9 cellular contexts compared by ENCODE assay signal in the genomic region with DNA sequence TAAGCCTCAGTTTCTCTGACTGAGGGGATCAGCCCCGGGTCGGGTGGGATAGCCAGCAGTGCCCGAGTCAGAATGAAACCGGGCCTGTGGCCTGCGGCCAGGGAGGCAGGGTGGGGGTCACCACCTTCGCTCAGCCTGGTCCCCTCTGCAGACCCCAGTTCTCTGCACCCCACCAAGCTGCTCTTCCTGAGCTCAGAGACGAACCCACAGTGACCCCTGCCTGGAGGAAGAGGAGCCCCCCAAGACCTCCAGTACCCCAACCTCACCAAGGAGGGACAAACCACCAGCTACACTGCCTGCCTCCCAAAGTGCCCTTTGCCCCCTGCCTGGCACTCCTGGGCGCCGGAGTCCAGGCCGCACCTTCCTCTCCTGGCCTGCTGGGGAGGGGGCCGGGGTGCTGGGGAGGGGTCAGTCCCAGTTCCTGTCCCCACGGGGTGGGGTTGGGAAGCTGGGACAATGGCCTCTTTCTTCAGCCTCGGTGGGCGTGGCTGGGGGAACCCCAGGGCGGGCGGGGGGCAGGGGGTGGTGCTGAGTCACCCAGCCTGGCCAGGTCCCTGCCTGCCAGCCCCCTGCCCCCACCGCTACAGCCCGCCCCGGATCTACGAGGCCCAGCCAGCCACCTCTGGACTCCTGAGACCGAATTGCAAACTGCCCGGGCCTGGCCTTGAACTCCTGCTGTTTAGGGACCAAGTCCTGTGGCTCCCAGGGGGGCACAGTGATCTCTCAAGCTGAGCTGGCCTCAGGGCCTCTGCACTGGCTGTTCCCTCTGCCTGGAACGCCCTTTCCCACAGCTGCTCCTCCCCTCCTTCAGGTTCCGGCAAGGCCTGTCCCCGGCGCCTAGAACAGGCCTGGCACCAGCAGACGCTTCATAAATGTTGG. TPM values are rescaled to one million over a fixed set of nuclear protein-coding genes. Genes with fewer than 3 reads are reported as not detected.
DNase-seq lines count a peak whose midpoint lies in the region; ATAC-seq, FAIRE-seq and TF ChIP-seq lines count a peak whose summit lies in the region.
"Had no signal": no experiment of that assay in that cellular context is flagged by ENCODE, and none has a peak within 500 bp of the region (broad histone marks: within the 10 kb centered on the region; RNA-seq: fewer than 3 reads in every experiment).

No MANE protein-coding gene starts in this region.

- no peak overlapping the region for H4K91ac ChIP-seq in H1 (replicated peaks; ENCODE audit: insufficient read length, low read length)

- H3K4me1 ChIP-seq in A549 (peaks cover 27% of the 10 kb centered on the region), H1 (replicated peaks in 1 of 4; ENCODE audit: control insufficient read depth in 3 of 4, insufficient read depth in 4 of 4, low read length in 3 of 4) (peaks cover 0 to 4% (median 1%) of the 10 kb centered on the region in 4 experiments; a peak in 2 of 7 replicates)
- peaks cover 0 to 11% of the 10 kb centered on the region in 2 donors for H3K4me1 ChIP-seq in naive thymus-derived CD4-positive, alpha-beta T cell (ENCODE audit: control insufficient read depth in 2 of 2, insufficient read depth in 2 of 2, low read length in 2 of 2)

- ATAC-seq in A549 (peak; percentile 73 to 79), GM21528 (IDR thresholded peaks at IDR 0.05; ENCODE audit: low FRiP score, unreplicated experiment) (no peak), HG02938 (IDR thresholded peaks at IDR 0.05; ENCODE audit: unreplicated experiment) (no peak), GM19397 (IDR thresholded peaks at IDR 0.05; ENCODE audit: unreplicated experiment) (no peak)
- peak; percentile 76 for ATAC-seq in naive thymus-derived CD4-positive, alpha-beta T cell

- H4K5ac ChIP-seq in H1 (ENCODE audit: insufficient read length, low read depth, low read length) = no peak overlapping the region

- no peak overlapping the region for H3K18ac ChIP-seq in H1 (ENCODE audit: extremely low read depth, low read length)

- H3K23ac ChIP-seq in H1 (ENCODE audit: insufficient read length) = no peak overlapping the region

- TF ChIP-seq EP300 in A549 (IDR thresholded peaks at IDR 0.05) (0 out of 5 replicates have a peak, but pooled peaks of 1 of the 2 experiments have one; percentile 28), H1 (IDR thresholded peaks at IDR 0.05; ENCODE audit: borderline replicate concordance in 1 of 2, low read depth in 2 of 2, low read length in 2 of 2) (no peak)

- TF ChIP-seq POLR2A in A549 (IDR thresholded peaks at IDR 0.05; ENCODE audit: low read length) = no peak
- TF ChIP-seq POLR2A in NB4 (IDR thresholded peaks at IDR 0.05; ENCODE audit: extremely low read depth, insufficient read length) = no peak
- TF ChIP-seq POLR2A in H1 (IDR thresholded peaks at IDR 0.05; ENCODE audit: control extremely low read depth in 1 of 2, low read depth in 2 of 2, low read length in 2 of 2) = no peak

- H3K27me3 Mint-ChIP-seq in naive thymus-derived CD4-positive, alpha-beta T cell = no peaks in the 10 kb centered on the region

- H3K27ac Mint-ChIP-seq in naive thymus-derived CD4-positive, alpha-beta T cell = peak overlapping the region in 4 of 9 donors; percentile 32 to 49 (median 37)

- peak overlapping the region; percentile 92 to 94 for H3K27ac ChIP-seq in A549
- no peak overlapping the region; the same call in 1 of the 2 replicates for H3K27ac ChIP-seq in H1 (ENCODE audit: low read depth, low read length)
- no peak overlapping the region for H3K27ac ChIP-seq in naive thymus-derived CD4-positive, alpha-beta T cell (ENCODE audit: low read depth, low read length)
- H3K27ac ChIP-seq: C4-2B had no signal

- DNase-seq in A549 (ENCODE audit: low read depth in 1 of 2, low spot score in 1 of 2) = peak in 1 of 2 experiments; percentile 76
- peak; percentile 73 for DNase-seq in NB4 (ENCODE audit: low read depth)
- DNase-seq in H1 (ENCODE audit: low read depth in 1 of 2, low spot score in 2 of 2) = no peak
- no peak for DNase-seq in naive thymus-derived CD4-positive, alpha-beta T cell
- no peak for DNase-seq in NCI-H2029 (lab: John Stamatoyannopoulos, UW)

- no peak overlapping the region for H3K56ac ChIP-seq in H1 (replicated peaks; ENCODE audit: insufficient read length, low read depth, low read length)

- H2BK20ac ChIP-seq in H1 (ENCODE audit: low read length) = no peak overlapping the region

- H3K79me2 ChIP-seq in H1 (ENCODE audit: control insufficient read depth in 1 of 2, insufficient read depth in 2 of 2, low read length in 2 of 2) = peaks cover 3 to 48% of the 10 kb centered on the region in 2 experiments; a peak in 2 of 4 replicates

- TF ChIP-seq RAD21 in A549 (conservative IDR thresholded peaks at IDR 0.05 in 1 of 2, IDR thresholded peaks at IDR 0.05 in 1 of 2) (no peak), H1 (IDR thresholded peaks at IDR 0.05 in 1 of 2, conservative IDR thresholded peaks at IDR 0.05 in 1 of 2; ENCODE audit: low read depth in 2 of 2, low read length in 2 of 2) (no peak)

- WGBS in A549 (ENCODE audit: missing lambda C conversion rate) = 21% methylated on average over 6 of the region's 27 CpGs
- WGBS in H1 (ENCODE audit: extremely low coverage in 1 of 2, insufficient coverage in 1 of 2, insufficient read length in 1 of 2, insufficient replicate concordance in 2 of 2, low coverage in 1 of 2, low lambda C conversion rate in 2 of 2, missing lambda C conversion rate in 1 of 2), 2 experiments = 91% methylated on average over 13 of the region's 27 CpGs; no CpG with 5 or more reads in 1 of the 2 experiments

- peaks cover 29 to 45% (median 38%) of the 10 kb centered on the region in 7 donors for H3K4me1 Mint-ChIP-seq in naive thymus-derived CD4-positive, alpha-beta T cell

- peak overlapping the region in 3 of 10 donors; percentile 18 to 49 (median 38) for H3K4me3 Mint-ChIP-seq in naive thymus-derived CD4-positive, alpha-beta T cell

- no peak overlapping the region for H2AK5ac ChIP-seq in H1 (ENCODE audit: low read depth, low read length)

- no peaks in the 10 kb centered on the region for H3K9me3 ChIP-seq in A549
- H3K9me3 ChIP-seq in H1 (ENCODE audit: insufficient read depth in 2 of 2, low read depth in 1 of 2, low read length in 1 of 2) = no peaks in the 10 kb centered on the region
- H3K9me3 ChIP-seq in naive thymus-derived CD4-positive, alpha-beta T cell (ENCODE audit: control insufficient read depth in 2 of 3, low read length in 3 of 3) = no peaks in the 10 kb centered on the region

- no peak overlapping the region for H3K14ac ChIP-seq in H1 (ENCODE audit: insufficient read length)

- no peak overlapping the region for H2BK15ac ChIP-seq in H1 (ENCODE audit: low read length)

- peaks cover 2 to 32% (median 15%) of the 10 kb centered on the region in 4 experiments for H3K36me3 ChIP-seq in H1 (ENCODE audit: control insufficient read depth in 2 of 4, insufficient read depth in 4 of 4, low read length in 3 of 4)
- H3K36me3 ChIP-seq in naive thymus-derived CD4-positive, alpha-beta T cell (ENCODE audit: control insufficient read depth in 2 of 3, insufficient read depth in 3 of 3, low read length in 3 of 3) = peaks cover 5 to 68% (median 16%) of the 10 kb centered on the region in 3 experiments

- no peaks in the 10 kb centered on the region for H3K27me3 ChIP-seq in H1 (replicated peaks in 1 of 4; ENCODE audit: control insufficient read depth in 3 of 4, extremely low read depth in 1 of 4, insufficient read depth in 3 of 4, low read length in 3 of 4)
- no peaks in the 10 kb centered on the region for H3K27me3 ChIP-seq in naive thymus-derived CD4-positive, alpha-beta T cell (ENCODE audit: control insufficient read depth in 2 of 2, insufficient read depth in 2 of 2, low read length in 2 of 2)

- H4K20me1 ChIP-seq in H1 (replicated peaks in 1 of 2; ENCODE audit: control insufficient read depth in 1 of 2, insufficient read depth in 2 of 2, low read length in 2 of 2) = peaks cover 31 to 45% of the 10 kb centered on the region in 2 experiments

- H3K4me3 ChIP-seq in A549 (peak overlapping the region; percentile 35), NB4 (ENCODE audit: low read depth, low read length) (no peak overlapping the region), H1 (ENCODE audit: extremely low read depth in 1 of 4, insufficient read depth in 2 of 4, low read depth in 3 of 4, low read length in 4 of 4) (no peak overlapping the region)
- H3K4me3 ChIP-seq in naive thymus-derived CD4-positive, alpha-beta T cell (ENCODE audit: low read length) = no peak overlapping the region

- no peak for TF ChIP-seq CTCF in A549 (IDR thresholded peaks at IDR 0.05)
- TF ChIP-seq CTCF in NB4 (IDR thresholded peaks at IDR 0.05; ENCODE audit: low read depth, low read length) = no peak
- no peak for TF ChIP-seq CTCF in H1 (IDR thresholded peaks at IDR 0.05; ENCODE audit: control extremely low read depth in 1 of 3, insufficient read depth in 1 of 3, low read depth in 1 of 3, low read length in 3 of 3)

- no peak overlapping the region for H3K9ac ChIP-seq in H1 (replicated peaks in 1 of 4; ENCODE audit: extremely low read depth in 1 of 4, low read depth in 3 of 4, low read length in 3 of 4)

- no peak overlapping the region for H2BK12ac ChIP-seq in H1 (ENCODE audit: low read depth, low read length)

- CTCF ChIA-PET in A549 (lab: Yijun Ruan, JAX) = interaction anchor here (1.0 to 1.1 kb wide), 2 partner anchors 13 to 152 kb away, joined by 3 read pairs; no protein-coding TSS in a partner anchor
- CTCF ChIA-PET in H1 (lab: Charles Lee; ENCODE audit: partially characterized antibody) = no interaction called here
- CTCF ChIA-PET in naive thymus-derived CD4-positive, alpha-beta T cell (lab: Charles Lee) = no interaction called here

- peaks cover 0 to 4% (median 0%) of the 10 kb centered on the region in 11 donors for H3K9me3 Mint-ChIP-seq in naive thymus-derived CD4-positive, alpha-beta T cell

- intact Hi-C loops in naive thymus-derived CD4-positive, alpha-beta T cell (cut with micrococcal nuclease) = no loop called here

- H3K36me3 Mint-ChIP-seq in naive thymus-derived CD4-positive, alpha-beta T cell = peaks cover 11 to 34% (median 21%) of the 10 kb centered on the region in 5 donors

- H3K79me1 ChIP-seq in H1 (ENCODE audit: low read depth, low read length) = peaks cover 35% of the 10 kb centered on the region

- H4K8ac ChIP-seq in H1 (ENCODE audit: extremely low read depth, insufficient read depth, low read length) = peak overlapping the region; percentile 85

- 0 out of 2 replicates have a peak, but pooled peaks cover 3% of the 10 kb centered on the region for H3K23me2 ChIP-seq in H1 (ENCODE audit: low read depth, low read length)

- no peak overlapping the region for H3K4ac ChIP-seq in H1 (replicated peaks; ENCODE audit: insufficient read length, low read depth, low read length)

- H2BK120ac ChIP-seq in H1 (replicated peaks; ENCODE audit: low read depth, low read length) = no peak overlapping the region

- H2BK5ac ChIP-seq in H1 (ENCODE audit: low read depth, low read length) = no peak overlapping the region

- no peak for FAIRE-seq in A549 (lab: Jason Lieb, UNC)
- FAIRE-seq in H1 (lab: Jason Lieb, UNC) = no peak

- H3K4me2 ChIP-seq in A549 (peak overlapping the region; percentile 97), H1 (ENCODE audit: insufficient read depth in 1 of 2, low read depth in 2 of 2, low read length in 2 of 2) (no peak overlapping the region)

- POLR2A ChIA-PET in A549 (lab: Yijun Ruan, JAX) = no interaction called here
- POLR2A ChIA-PET in H1 (lab: Charles Lee; ENCODE audit: partially characterized antibody) = interaction anchor here (1.4 to 1.5 kb wide), 2 partner anchors 11 to 13 kb away, joined by 3 to 4 read pairs; no protein-coding TSS in a partner anchor
- POLR2A ChIA-PET in naive thymus-derived CD4-positive, alpha-beta T cell (lab: Charles Lee) = no interaction called here

- no peak overlapping the region for H2AFZ ChIP-seq in H1 (ENCODE audit: low read length)

RNA-seq across cellular contexts. Expression of a gene that starts 14.3 kb away (rescaled TPM):
- polyA plus RNA-seq in A549 (2011; rRNA removed) = 2.2 and 2.3 TPM in 2 replicates
- polyA plus RNA-seq in A549 (2012; cell fraction: cytosol; rRNA removed) = 7.0 and 12.5 TPM in 2 replicates
- 15.8 and 26.9 TPM in 2 replicates for polyA plus RNA-seq in A549 (2012; cell fraction: nucleus; rRNA removed)
- 10.2 to 11.6 TPM (median 11.4 TPM) in 3 replicates for polyA plus RNA-seq in A549 (2017; fragmentation: RNase III; extraction: RNeasy Plus Mini Kit Qiagen cat#74134 plus additional on column Dnase treatment)
- polyA minus RNA-seq in A549 (2011; rRNA and poly(A)+ RNA removed) = 2.6 and 3.7 TPM in 2 replicates
- total RNA-seq in H1 (2021; fragmentation: NEBNext Ultra II Directional; extraction: Animal tissue kit (Norgen Biotek cat#: 25700)) = 16.6 and 17.8 TPM in 2 replicates
- polyA plus RNA-seq in H1 (2011; rRNA removed) = 5.6 and 9.1 TPM in 2 replicates
- 5.6 TPM for polyA plus RNA-seq in H1 (2011; cell fraction: cytosol; rRNA removed)
- polyA plus RNA-seq in H1 (2011; cell fraction: nucleus; rRNA removed) = 19.7 TPM
- polyA plus RNA-seq in H1 (2012, experiment 1 of 2) = 5.4 to 9.5 TPM (median 8.5 TPM) in 4 replicates
- 4.5 TPM for polyA plus RNA-seq in H1 (2012, experiment 2 of 2)
- 17.9 TPM for polyA plus RNA-seq in H1 (2013, experiment 1 of 2)
- 15.8 TPM for polyA plus RNA-seq in H1 (2013, experiment 2 of 2)
- polyA minus RNA-seq in H1 (2011; rRNA and poly(A)+ RNA removed) = 3.1 and 3.5 TPM in 2 replicates
- 9.5 TPM for polyA minus RNA-seq in H1 (2011; cell fraction: cytosol; rRNA and poly(A)+ RNA removed)
- polyA minus RNA-seq in H1 (2011; cell fraction: nucleus; rRNA and poly(A)+ RNA removed) = 14.4 TPM
- total RNA-seq in naive thymus-derived CD4-positive, alpha-beta T cell = 10 to 100 TPM; 47.4 to 76.0 (median 52.0) TPM
- 10 to 100 TPM; 15.3 to 45.0 TPM for polyA plus RNA-seq in naive thymus-derived CD4-positive, alpha-beta T cell

RNA-seq across cellular contexts. Expression of a gene that starts 44.8 kb away (rescaled TPM):
- 4.5 and 5.2 TPM in 2 replicates for polyA plus RNA-seq in A549 (2011; rRNA removed)
- 8.6 and 11.9 TPM in 2 replicates for polyA plus RNA-seq in A549 (2012; cell fraction: cytosol; rRNA removed)
- 17.1 and 17.4 TPM in 2 replicates for polyA plus RNA-seq in A549 (2012; cell fraction: nucleus; rRNA removed)
- polyA plus RNA-seq in A549 (2017; fragmentation: RNase III; extraction: RNeasy Plus Mini Kit Qiagen cat#74134 plus additional on column Dnase treatment) = 10.6 to 12.8 TPM (median 11.3 TPM) in 3 replicates
- 8.8 and 10.8 TPM in 2 replicates for polyA minus RNA-seq in A549 (2011; rRNA and poly(A)+ RNA removed)
- 41.4 and 51.4 TPM in 2 replicates for total RNA-seq in H1 (2021; fragmentation: NEBNext Ultra II Directional; extraction: Animal tissue kit (Norgen Biotek cat#: 25700))
- 30.2 and 50.9 TPM in 2 replicates for polyA plus RNA-seq in H1 (2011; rRNA removed)
- polyA plus RNA-seq in H1 (2011; cell fraction: cytosol; rRNA removed) = 20.8 TPM
- polyA plus RNA-seq in H1 (2011; cell fraction: nucleus; rRNA removed) = 63.1 TPM
- polyA plus RNA-seq in H1 (2012, experiment 1 of 2) = 38.4 to 43.8 TPM (median 41.8 TPM) in 4 replicates
- polyA plus RNA-seq in H1 (2012, experiment 2 of 2) = 41.0 TPM
- 50.9 TPM for polyA plus RNA-seq in H1 (2013, experiment 1 of 2)
- 51.6 TPM for polyA plus RNA-seq in H1 (2013, experiment 2 of 2)
- 15.1 and 22.0 TPM in 2 replicates for polyA minus RNA-seq in H1 (2011; rRNA and poly(A)+ RNA removed)
- 18.9 TPM for polyA minus RNA-seq in H1 (2011; cell fraction: cytosol; rRNA and poly(A)+ RNA removed)
- 25.7 TPM for polyA minus RNA-seq in H1 (2011; cell fraction: nucleus; rRNA and poly(A)+ RNA removed)
- 10 to 100 TPM; 23.9 to 40.6 (median 28.8) TPM for total RNA-seq in naive thymus-derived CD4-positive, alpha-beta T cell
- 1 to 10 TPM; 3.9 to 6.8 TPM for polyA plus RNA-seq in naive thymus-derived CD4-positive, alpha-beta T cell

Comparison
In these comparisons a context has a peak if more than half of its experiments do, and no peak if none do; other contexts are left out.
1. ATAC-seq: peak in A549 (2 of 2) and naive thymus-derived CD4-positive, alpha-beta T cell (single experiment); none in GM21528 (single experiment), HG02938 (single experiment) and GM19397 (single experiment).
2. H3K27ac ChIP-seq: peak in A549 (2 of 2); none in H1 (single experiment) and naive thymus-derived CD4-positive, alpha-beta T cell (single experiment).